8 cellular contexts compared by ENCODE assay signal in the genomic region with DNA sequence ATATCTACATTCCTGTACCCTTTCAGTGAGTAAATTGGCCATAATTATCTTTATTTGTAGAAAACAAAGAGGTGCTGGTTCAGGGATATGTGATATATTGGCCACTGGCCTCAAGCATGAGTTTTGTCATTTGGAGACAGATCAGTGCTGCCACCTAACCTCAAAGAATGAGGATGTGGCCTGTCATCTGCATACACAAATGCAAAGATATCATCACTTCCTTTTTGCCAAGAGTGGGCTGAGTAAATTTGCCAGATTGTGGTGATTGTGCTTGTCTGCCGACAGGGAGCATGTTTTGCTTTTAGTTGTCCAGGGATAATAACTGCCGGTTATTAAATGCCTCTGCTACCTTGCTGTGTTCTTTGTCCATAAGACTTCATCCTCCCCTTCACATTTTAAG. TPM values are rescaled to one million over a fixed set of nuclear protein-coding genes. Genes with fewer than 3 reads are reported as not detected.
DNase-seq lines count a peak whose midpoint lies in the region; ATAC-seq and TF ChIP-seq lines count a peak whose summit lies in the region.

No MANE protein-coding gene starts in this region.

- H3K27me3 Mint-ChIP-seq in activated B cell treated with CpG ODN at 0.5 μM for 24 hours: no peaks in the 10 kb centered on the region

- H3K9me3 ChIP-seq in osteoblast (ENCODE audit: low read depth, low read length) (no peaks in the 10 kb centered on the region), left lung (peaks cover 0 to 6% of the 10 kb centered on the region in 2 donors)

- no peak overlapping the region for H3K27ac ChIP-seq in osteoblast (ENCODE audit: low read depth, low read length)
- H3K27ac ChIP-seq in left lung: no peak overlapping the region

- H3K27me3 ChIP-seq in osteoblast (ENCODE audit: insufficient read depth, low read length): no peaks in the 10 kb centered on the region
- H3K27me3 ChIP-seq in left lung: no peaks in the 10 kb centered on the region

- H3K4me3 Mint-ChIP-seq in activated B cell treated with CpG ODN at 0.5 μM for 24 hours: no peak overlapping the region

- H4K20me1 ChIP-seq in osteoblast (ENCODE audit: insufficient read depth, low read length): peaks cover 32% of the 10 kb centered on the region

- peaks cover 82% of the 10 kb centered on the region for H3K79me2 ChIP-seq in osteoblast (ENCODE audit: insufficient read depth, low read length)

- peaks cover 7% of the 10 kb centered on the region for H3K4me1 Mint-ChIP-seq in activated B cell treated with CpG ODN at 0.5 μM for 24 hours

- H3K4me1 ChIP-seq in osteoblast (ENCODE audit: insufficient read depth, low read length) (peaks cover 33% of the 10 kb centered on the region), left lung (peaks cover 0 to 8% of the 10 kb centered on the region in 2 donors)

- H3K9me3 Mint-ChIP-seq in activated B cell treated with CpG ODN at 0.5 μM for 24 hours: peaks cover 5% of the 10 kb centered on the region

- no peaks in the 10 kb centered on the region for H3K36me3 Mint-ChIP-seq in activated B cell treated with CpG ODN at 0.5 μM for 24 hours (ENCODE audit: low read depth)

- DNase-seq in NCI-H748 (lab: John Stamatoyannopoulos, UW; ENCODE audit: unreplicated experiment) (peak; percentile 34), NCI-H748 treated with DMSO at 0.1 percent for 48 hours (lab: John Stamatoyannopoulos, UW) (no peak), KBM-7 (peak; percentile 80), activated B cell treated with CpG ODN at 0.5 μM for 24 hours (no peak), osteoblast (ENCODE audit: insufficient read length, low spot score, missing footprints) (no peak), left lung (no peak), SHP77 (lab: John Stamatoyannopoulos, UW) (no peak)
- DNase-seq in effector CD4-positive, alpha-beta T cell: no peak

- TF ChIP-seq CTCF in activated B cell treated with CpG ODN at 0.5 μM for 24 hours (IDR thresholded peaks at IDR 0.05): no peak
- TF ChIP-seq CTCF in osteoblast (IDR thresholded peaks at IDR 0.05; ENCODE audit: extremely low read depth, low read depth, low read length): peak; percentile 8
- TF ChIP-seq CTCF in left lung (IDR thresholded peaks at IDR 0.05): no peak

- in situ Hi-C loops in KBM-7 (cut with MboI; ENCODE audit: low pct_unique_long_range_greater_than_20kb, low sequenced_read_pairs): no loop called here

- CTCF ChIA-PET in activated B cell treated with CpG ODN at 0.5 μM for 24 hours (lab: Charles Lee): no interaction called here

- POLR2A ChIA-PET in activated B cell treated with CpG ODN at 0.5 μM for 24 hours (lab: Charles Lee): no interaction called here

- ATAC-seq in activated B cell treated with CpG ODN at 0.5 μM for 24 hours (ENCODE audit: low read depth) (peak; percentile 25), left lung (no peak)

- H2AFZ ChIP-seq in osteoblast (ENCODE audit: low read length): no peak overlapping the region

- intact Hi-C loops in activated B cell treated with CpG ODN at 0.5 μM for 24 hours (cut with micrococcal nuclease): loop anchor here (10.0 kb wide), 1 partner anchor 417 kb away; no protein-coding TSS in a partner anchor
- intact Hi-C loops in left lung (cut with DNase I): no loop called here

- H3K27ac Mint-ChIP-seq in activated B cell treated with CpG ODN at 0.5 μM for 24 hours: no peak overlapping the region

- H3K4me3 ChIP-seq in osteoblast (ENCODE audit: insufficient read depth, low read length) (no peak overlapping the region), left lung (no peak overlapping the region)

- H3K36me3 ChIP-seq in osteoblast (ENCODE audit: insufficient read depth, low read length) (no peaks in the 10 kb centered on the region), left lung (no peaks in the 10 kb centered on the region)

- peak overlapping the region; percentile 23 for H3K4me2 ChIP-seq in osteoblast (ENCODE audit: insufficient read depth, low read length)

RNA-seq across cellular contexts. Expression of a gene that starts 44.2 kb away (rescaled TPM):
- total RNA-seq in activated B cell treated with CpG ODN at 0.5 μM for 24 hours: 0.07 and 0.35 TPM in 2 replicates
- 23.5 and 34.2 TPM in 2 replicates for total RNA-seq in osteoblast
- 10 to 100 TPM; 10.9 to 24.5 TPM for total RNA-seq in left lung

Comparison
In these comparisons a context has a peak if more than half of its experiments do, and no peak if none do; other contexts are left out.
1. DNase-seq: peak in NCI-H748 (single experiment) and KBM-7 (single experiment); none in NCI-H748 treated with DMSO at 0.1 percent for 48 hours (single experiment), activated B cell treated with CpG ODN at 0.5 μM for 24 hours (single experiment), osteoblast (single experiment), left lung (0 of 2), SHP77 (0 of 2) and effector CD4-positive, alpha-beta T cell (single experiment).